ENCODE assay signal across 11 cellular contexts in genomic region chr20:10982692-10983091, GRCh38.
DNase-seq lines count a peak whose midpoint lies in the region; ATAC-seq and TF ChIP-seq lines count a peak whose summit lies in the region.
"Had no signal": no experiment of that assay in that cellular context is flagged by ENCODE, and none has a peak within 500 bp of the region (broad histone marks: within the 10 kb centered on the region; RNA-seq: fewer than 3 reads in every experiment).

No MANE protein-coding gene starts in this region.

- no peaks in the 10 kb centered on the region for H3K4me1 ChIP-seq in breast epithelium
- no peaks in the 10 kb centered on the region for H3K4me1 ChIP-seq in liver (ENCODE audit: control insufficient read depth in 4 of 4, insufficient read depth in 4 of 4, low read length in 3 of 4)
- peaks cover 8% of the 10 kb centered on the region in 2 donors for H3K4me1 ChIP-seq in aorta (ENCODE audit: control insufficient read depth in 1 of 2, insufficient read depth in 2 of 2, low read length in 2 of 2)

- H3K9me3 Mint-ChIP-seq in MCF 10A (ENCODE audit: unreplicated experiment): no peaks in the 10 kb centered on the region

- no peaks in the 10 kb centered on the region for H3K27me3 Mint-ChIP-seq in MCF 10A (ENCODE audit: insufficient read depth, unreplicated experiment)

- intact Hi-C loops in MCF 10A (cut with micrococcal nuclease): no loop called here
- intact Hi-C loops in breast epithelium (cut with DNase I; ENCODE audit: low total_unique reads): no loop called here
- intact Hi-C loops in aorta (cut with DNase I): loop anchor here (5.0 kb wide), 2 partner anchors 55 to 305 kb away; no protein-coding TSS in a partner anchor

- H3K4me3 ChIP-seq in breast epithelium (no peak overlapping the region), liver (ENCODE audit: low read depth in 1 of 3, low read length in 3 of 3) (no peak overlapping the region), aorta (ENCODE audit: low read length in 2 of 2) (peak overlapping the region in 1 of 2 donors; percentile 28)

- TF ChIP-seq RAD21 in liver (IDR thresholded peaks at IDR 0.05): peak in 1 of 2 donors; percentile 27

- H3K4me3 Mint-ChIP-seq in MCF 10A (ENCODE audit: unreplicated experiment): no peak overlapping the region

- H3K36me3 Mint-ChIP-seq in MCF 10A (ENCODE audit: insufficient read depth, unreplicated experiment): no peaks in the 10 kb centered on the region

- POLR2A ChIA-PET in MCF 10A (lab: Yijun Ruan, JAX): interaction anchor here (0.6 to 2.2 kb wide), 8 partner anchors 10 to 385 kb away, joined by 3 to 9 read pairs (median 4); partner anchors contain the start of gene JAG1

- TF ChIP-seq CTCF in MCF 10A (IDR thresholded peaks at IDR 0.05; ENCODE audit: unreplicated experiment) (no peak), breast epithelium (IDR thresholded peaks at IDR 0.05) (no peak), liver (IDR thresholded peaks at IDR 0.05; ENCODE audit: low read depth, low read length, missing input control) (no peak)

- H3K9ac ChIP-seq in liver (ENCODE audit: low read depth in 1 of 2, low read length in 2 of 2): no peak overlapping the region

- peak; percentile 76 for ATAC-seq in aorta (ENCODE audit: low FRiP score)
- ATAC-seq in GM19455 (IDR thresholded peaks at IDR 0.05; ENCODE audit: unreplicated experiment): no peak

- H3K27me3 ChIP-seq in breast epithelium: no peaks in the 10 kb centered on the region
- no peaks in the 10 kb centered on the region for H3K27me3 ChIP-seq in liver (ENCODE audit: control insufficient read depth in 4 of 4, insufficient read depth in 4 of 4, low read length in 3 of 4)
- H3K27me3 ChIP-seq in aorta (ENCODE audit: control insufficient read depth in 1 of 2, insufficient read depth in 2 of 2, low read length in 1 of 2): no peaks in the 10 kb centered on the region

- H3K27ac Mint-ChIP-seq in MCF 10A (ENCODE audit: low read depth, unreplicated experiment): no peak overlapping the region

- DNase-seq in MCF 10A (ENCODE audit: unreplicated experiment) (peak; percentile 59), breast epithelium (ENCODE audit: low spot score in 2 of 2) (no peak), dedifferentiated amniotic fluid mesenchymal stem cell (ENCODE audit: extremely low spot score) (peak; percentile 92), aorta (peak; percentile 77 to 78), NOMO-1 treated with DMSO at 0.1 percent for 48 hours (lab: John Stamatoyannopoulos, UW; ENCODE audit: unreplicated experiment) (no peak), COLO668 (lab: John Stamatoyannopoulos, UW; ENCODE audit: unreplicated experiment) (no peak)
- DNase-seq: NCI-H1048, RPMI8226 had no signal

- no peak overlapping the region for H3K27ac ChIP-seq in breast epithelium
- H3K27ac ChIP-seq in liver (ENCODE audit: low read depth in 1 of 2, low read length in 2 of 2): no peak overlapping the region
- H3K27ac ChIP-seq in aorta (ENCODE audit: low read depth in 1 of 2, low read length in 2 of 2): peak overlapping the region in 1 of 2 donors; percentile 14
- H3K27ac ChIP-seq: 22Rv1 had no signal

- no peak for TF ChIP-seq POLR2A in breast epithelium (IDR thresholded peaks at IDR 0.05)

- H3K9me3 ChIP-seq in breast epithelium: no peaks in the 10 kb centered on the region
- no peaks in the 10 kb centered on the region for H3K9me3 ChIP-seq in liver (ENCODE audit: control insufficient read depth in 4 of 4, low read length in 3 of 4)
- H3K9me3 ChIP-seq in aorta (ENCODE audit: control insufficient read depth, low read length): no peaks in the 10 kb centered on the region

- H3K36me3 ChIP-seq in breast epithelium (no peaks in the 10 kb centered on the region), liver (ENCODE audit: control insufficient read depth in 4 of 4, insufficient read depth in 3 of 4, low read depth in 1 of 4, low read length in 3 of 4) (no peaks in the 10 kb centered on the region), aorta (ENCODE audit: control insufficient read depth in 1 of 2, insufficient read depth in 2 of 2, low read length in 1 of 2) (no peaks in the 10 kb centered on the region)

- CTCF ChIA-PET in MCF 10A (lab: Yijun Ruan, JAX): interaction anchor here (0.5 to 1.5 kb wide), 4 partner anchors 9 to 548 kb away, joined by 3 to 5 read pairs (median 4); partner anchors contain the start of gene SLX4IP

- 81% methylated on average over 6 of the region's 6 CpGs for WGBS in liver
- 3 to 9% methylated on average over 6 of the region's 6 CpGs for WGBS in aorta, 2 donors

- no TSS peak for BruUV-seq in MCF 10A (replicated peaks; lab: Mats Ljungman, UMichigan)

- H3K4me1 Mint-ChIP-seq in MCF 10A (ENCODE audit: insufficient read depth, unreplicated experiment): peaks cover 18% of the 10 kb centered on the region

TF ChIP-seq in liver, 16 proteins besides CTCF, POLR2A, EP300 and RAD21:
- no peak for TF ChIP-seq EGR1 (IDR thresholded peaks at IDR 0.05; ENCODE audit: low read depth in 2 of 2)
- TF ChIP-seq NR2F2 (IDR thresholded peaks at IDR 0.05): peak; percentile 42
- TF ChIP-seq MAX (IDR thresholded peaks at IDR 0.05): no peak
- TF ChIP-seq SP1 (IDR thresholded peaks at IDR 0.05): peak; percentile 9

Comparison
In these comparisons a context has a peak if more than half of its experiments do, and no peak if none do; other contexts are left out.
1. DNase-seq: peak in MCF 10A (single experiment), dedifferentiated amniotic fluid mesenchymal stem cell (single experiment) and aorta (2 of 2); none in breast epithelium (0 of 2), NOMO-1 treated with DMSO at 0.1 percent for 48 hours (single experiment) and COLO668 (single experiment).
2. intact Hi-C loops: an anchor here in aorta (5.0 kb wide); none called in MCF 10A and breast epithelium.